ENCODE assay signal across 9 cellular contexts in genomic region chr1:66418021-66418420, GRCh38.
"Had no signal": no experiment of that assay in that cellular context is flagged by ENCODE, and none has a peak within 500 bp of the region (broad histone marks: within the 10 kb centered on the region; RNA-seq: fewer than 3 reads in every experiment).

No MANE protein-coding gene starts in this region.

- H3K4me3 Mint-ChIP-seq: GM23338, H9 had no signal

- DNase-seq: H9, HCEC 1CT, IMR-90, KG1 had no signal

- H3K27ac Mint-ChIP-seq: GM23338, H9 had no signal

- H3K4me1 Mint-ChIP-seq: GM23338 had no signal

- FAIRE-seq: H1, H54, HTR-8/SVneo, K562 had no signal

- H3K4me3 ChIP-seq: GM23338, K562 had no signal
